Comparison of ENCODE assay signal across 1 cellular context in genomic region chr20:49339123-49339522, GRCh38.
A peak's percentile ranks its signal among the peaks of the same experiment; 100 is the strongest.
TF ChIP-seq lines count a peak whose summit lies in the region.

No MANE protein-coding gene starts in this region.

TF ChIP-seq in HEK293, 187 proteins besides CTCF, POLR2A, EP300 and RAD21 (continued from another document):
- TF ChIP-seq ELK4 (IDR thresholded peaks at IDR 0.05; ENCODE audit: borderline replicate concordance, low read depth, low read length) (no peak), ZBTB17 (tag by site-specific recombination; IDR thresholded peaks at IDR 0.05) (peak; percentile 46; the same call in 1 of the 2 replicates), ZNF596 (tag by site-specific recombination; IDR thresholded peaks at IDR 0.05) (no peak), ZNF658 (tag by site-specific recombination; IDR thresholded peaks at IDR 0.05) (no peak)
TF ChIP-seq in HEK293: peak in this region for 1.
